In the genomic region with DNA sequence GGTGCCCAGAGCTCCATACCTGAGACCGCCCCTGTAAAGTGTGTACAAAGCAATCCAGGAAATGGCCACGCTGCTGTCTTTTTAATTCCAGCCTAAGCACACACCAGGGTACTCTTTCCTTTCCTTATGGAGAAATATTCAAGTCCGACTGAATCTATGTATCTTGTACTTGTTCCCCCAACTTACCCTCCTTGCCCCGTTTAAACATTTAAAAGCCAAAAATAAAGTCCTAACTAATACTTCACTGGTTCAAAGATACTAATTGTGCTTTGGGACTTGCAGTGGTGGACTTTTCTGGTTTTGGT, we compare ENCODE assay signal across 8 cellular contexts. TPM values are rescaled to one million over a fixed set of nuclear protein-coding genes. Genes with fewer than 3 reads are reported as not detected.
DNase-seq lines count a peak whose midpoint lies in the region; ATAC-seq, FAIRE-seq and TF ChIP-seq lines count a peak whose summit lies in the region.

No MANE protein-coding gene starts in this region.

- H3K4me2 ChIP-seq in GM23248 (ENCODE audit: unreplicated experiment), result peak overlapping the region; percentile 68
- H3K4me2 ChIP-seq in OCI-LY1 (ENCODE audit: low read length), result peak overlapping the region; percentile 58
- H3K4me2 ChIP-seq in endothelial cell of umbilical vein (ENCODE audit: insufficient read depth, low read length), result peak overlapping the region; percentile 90
- H3K4me2 ChIP-seq in trophoblast cell (ENCODE audit: low read length), result peak overlapping the region; percentile 94

- H4K12ac ChIP-seq in trophoblast cell (ENCODE audit: low read depth, low read length), result peak overlapping the region; percentile 89

- peak overlapping the region; percentile 58 for H2BK120ac ChIP-seq in trophoblast cell (ENCODE audit: insufficient read depth, low read length, poor library complexity)

- peak overlapping the region; percentile 98 for H3K9ac ChIP-seq in GM23248
- peak overlapping the region; percentile 64 for H3K9ac ChIP-seq in OCI-LY1 (ENCODE audit: low read length)
- peak overlapping the region; percentile 86 for H3K9ac ChIP-seq in endothelial cell of umbilical vein (replicated peaks; ENCODE audit: extremely low read depth, insufficient read depth, low read length)
- no peak overlapping the region for H3K9ac ChIP-seq in trophoblast cell (ENCODE audit: low read length)

- no peak overlapping the region for H3K18ac ChIP-seq in trophoblast cell (ENCODE audit: low read length)

- TF ChIP-seq CTCF in CD8-positive, alpha-beta T cell (IDR thresholded peaks at IDR 0.05), result no peak
- no peak for TF ChIP-seq CTCF in OCI-LY1 (IDR thresholded peaks at IDR 0.05; ENCODE audit: low read length)
- TF ChIP-seq CTCF in endothelial cell of umbilical vein (IDR thresholded peaks at IDR 0.05; ENCODE audit: extremely low read depth in 1 of 2, insufficient read depth in 1 of 2, low read depth in 1 of 2, low read length in 2 of 2), result no peak
- no peak for TF ChIP-seq CTCF in GM13976 (IDR thresholded peaks at IDR 0.05; ENCODE audit: borderline replicate concordance, control extremely low read depth, extremely low read depth, insufficient read depth, missing control alignments)

- no peaks in the 10 kb centered on the region for H3K9me1 ChIP-seq in endothelial cell of umbilical vein (replicated peaks; ENCODE audit: control insufficient read depth, extremely low read depth, insufficient read depth, low read length)

- peaks cover 9% of the 10 kb centered on the region for H3K79me1 ChIP-seq in trophoblast cell (ENCODE audit: low read length)

- TF ChIP-seq POLR2A in endothelial cell of umbilical vein (IDR thresholded peaks at IDR 0.05; ENCODE audit: low read depth, low read length), result no peak

- H3K4me1 Mint-ChIP-seq in CD8-positive, alpha-beta T cell (ENCODE audit: low read depth), result peaks cover 32% of the 10 kb centered on the region

- H4K20me1 ChIP-seq in GM23248 (ENCODE audit: insufficient read depth) (no peaks in the 10 kb centered on the region), OCI-LY1 (ENCODE audit: insufficient read depth, low read length) (no peaks in the 10 kb centered on the region), endothelial cell of umbilical vein (replicated peaks; ENCODE audit: control insufficient read depth, extremely low read depth, insufficient read depth, low read length) (no peaks in the 10 kb centered on the region)

- peaks cover 11% of the 10 kb centered on the region for H3K36me3 Mint-ChIP-seq in CD8-positive, alpha-beta T cell

- H3K79me2 ChIP-seq in GM23248 (ENCODE audit: insufficient read depth) (peaks cover 41% of the 10 kb centered on the region), OCI-LY1 (ENCODE audit: insufficient read depth, low read length) (peaks cover 36% of the 10 kb centered on the region), endothelial cell of umbilical vein (ENCODE audit: control insufficient read depth, insufficient read depth, low read length) (peaks cover 24% of the 10 kb centered on the region), trophoblast cell (ENCODE audit: control insufficient read depth, insufficient read depth, low read length, poor library complexity) (peaks cover 6% of the 10 kb centered on the region)

- no peak overlapping the region for H2AK5ac ChIP-seq in trophoblast cell (ENCODE audit: low read length)

- no TSS peak for BruUV-seq in endothelial cell of umbilical vein (replicated peaks; lab: Mats Ljungman, UMichigan)

- H3K23ac ChIP-seq in trophoblast cell (ENCODE audit: low read length), result no peak overlapping the region

- H3K4me3 ChIP-seq in CD8-positive, alpha-beta T cell (ENCODE audit: low read depth, low read length), result peak overlapping the region; percentile 75
- H3K4me3 ChIP-seq in GM23248 (peak overlapping the region; percentile 92), OCI-LY1 (ENCODE audit: low read depth, low read length, poor library complexity, severe bottlenecking) (peak overlapping the region; percentile 57), endothelial cell of umbilical vein (replicated peaks in 1 of 3; ENCODE audit: insufficient read depth in 1 of 3, low read depth in 1 of 3, low read length in 3 of 3) (peak overlapping the region; percentile 63 to 89 (median 79)), trophoblast cell (ENCODE audit: low read depth, low read length) (peak overlapping the region; percentile 62)

- DNase-seq in CD8-positive, alpha-beta T cell, result peak in 2 of 7 experiments; percentile 8 to 11
- DNase-seq in GM23248, result no peak
- peak; percentile 14 for DNase-seq in endothelial cell of umbilical vein (ENCODE audit: low read depth, low spot score)
- peak in 1 of 2 donors; percentile 26 for DNase-seq in trophoblast cell
- DNase-seq in SKM-1 (lab: John Stamatoyannopoulos, UW; ENCODE audit: unreplicated experiment), result no peak
- no peak for DNase-seq in GM13976 (ENCODE audit: low spot score)

- CTCF ChIA-PET in CD8-positive, alpha-beta T cell (lab: Charles Lee), result interaction anchor here (0.6 to 2.8 kb wide), 4 partner anchors 94 to 168 kb away, joined by 3 to 12 read pairs (median 3); no protein-coding TSS in a partner anchor
- CTCF ChIA-PET in endothelial cell of umbilical vein (lab: Charles Lee), result interaction anchor here (0.8 to 2.6 kb wide), 5 partner anchors 40 to 172 kb away, joined by 3 to 10 read pairs (median 4); no protein-coding TSS in a partner anchor

- H3K9me2 ChIP-seq in GM23248 (ENCODE audit: insufficient read depth) (no peaks in the 10 kb centered on the region), OCI-LY1 (ENCODE audit: low read depth, low read length) (no peaks in the 10 kb centered on the region)

- ATAC-seq in CD8-positive, alpha-beta T cell, result no peak
- no peak for ATAC-seq in GM21423 (IDR thresholded peaks at IDR 0.05; ENCODE audit: unreplicated experiment)

- peak; percentile 21 for FAIRE-seq in endothelial cell of umbilical vein (lab: Jason Lieb, UNC)

- peaks cover 26% of the 10 kb centered on the region for H3K4me1 ChIP-seq in CD8-positive, alpha-beta T cell (ENCODE audit: insufficient read depth, low read length)
- H3K4me1 ChIP-seq in GM23248 (ENCODE audit: insufficient read depth) (peaks cover 21% of the 10 kb centered on the region), OCI-LY1 (ENCODE audit: insufficient read depth, low read length, severe bottlenecking) (peaks cover 31% of the 10 kb centered on the region), endothelial cell of umbilical vein (ENCODE audit: control insufficient read depth, extremely low read depth, insufficient read depth, low read length) (peaks cover 9% of the 10 kb centered on the region), trophoblast cell (ENCODE audit: control insufficient read depth in 1 of 2, insufficient read depth in 2 of 2, low read length in 2 of 2) (no peaks in the 10 kb centered on the region)

- no peaks in the 10 kb centered on the region for H3K9me3 Mint-ChIP-seq in CD8-positive, alpha-beta T cell

- H4K8ac ChIP-seq in trophoblast cell (ENCODE audit: low read depth, low read length), result peak overlapping the region; percentile 71

- H3F3A ChIP-seq in GM23248 (ENCODE audit: insufficient read depth) (peaks cover 29% of the 10 kb centered on the region; the same call in 1 of the 2 replicates), OCI-LY1 (ENCODE audit: insufficient read depth, low read length) (no peaks in the 10 kb centered on the region)

- POLR2A ChIA-PET in CD8-positive, alpha-beta T cell (lab: Charles Lee), result interaction anchor here (1.1 to 1.7 kb wide), 2 partner anchors 89 to 112 kb away, joined by 3 to 6 read pairs; no protein-coding TSS in a partner anchor
- POLR2A ChIA-PET in endothelial cell of umbilical vein (lab: Charles Lee), result no interaction called here

- no peaks in the 10 kb centered on the region for H3K9me3 ChIP-seq in CD8-positive, alpha-beta T cell (ENCODE audit: low read length)
- no peaks in the 10 kb centered on the region for H3K9me3 ChIP-seq in GM23248 (ENCODE audit: low read depth)
- H3K9me3 ChIP-seq in OCI-LY1 (ENCODE audit: low read length), result no peaks in the 10 kb centered on the region
- H3K9me3 ChIP-seq in endothelial cell of umbilical vein (replicated peaks; ENCODE audit: control insufficient read depth, insufficient read depth, low read length), result no peaks in the 10 kb centered on the region
- no peaks in the 10 kb centered on the region for H3K9me3 ChIP-seq in trophoblast cell (ENCODE audit: insufficient read depth, low read depth, low read length)

- no peaks in the 10 kb centered on the region for H3K36me3 ChIP-seq in CD8-positive, alpha-beta T cell (ENCODE audit: insufficient read depth, low read length)
- H3K36me3 ChIP-seq in GM23248 (ENCODE audit: low read depth), result no peaks in the 10 kb centered on the region
- no peaks in the 10 kb centered on the region for H3K36me3 ChIP-seq in OCI-LY1 (ENCODE audit: insufficient read depth, low read length)
- no peaks in the 10 kb centered on the region for H3K36me3 ChIP-seq in endothelial cell of umbilical vein (ENCODE audit: control insufficient read depth in 2 of 2, extremely low read depth in 1 of 2, insufficient read depth in 2 of 2, low read length in 2 of 2)
- H3K36me3 ChIP-seq in trophoblast cell (ENCODE audit: control insufficient read depth in 1 of 2, insufficient read depth in 2 of 2, low read length in 2 of 2), result no peaks in the 10 kb centered on the region

- H2AFZ ChIP-seq in GM23248 (peak overlapping the region; percentile 75), OCI-LY1 (ENCODE audit: low read length) (no peak overlapping the region), endothelial cell of umbilical vein (ENCODE audit: low read depth, low read length) (peak overlapping the region; percentile 95), trophoblast cell (ENCODE audit: insufficient read depth, low read length, poor library complexity) (peak overlapping the region; percentile 45)

- no peak overlapping the region for H2BK12ac ChIP-seq in trophoblast cell (ENCODE audit: low read length)

- intact Hi-C loops in CD8-positive, alpha-beta T cell (cut with DNase I, micrococcal nuclease), result loop anchor here (1.0 to 5.0 kb wide), 6 partner anchors 46 to 781 kb away; partner anchors contain the start of genes TMEM164 (in 2 of the 2), ACSL4 (in 1 of the 2) and NXT2 (in 1 of the 2)
- intact Hi-C loops in endothelial cell of umbilical vein (cut with micrococcal nuclease), result loop anchor here (2.0 to 5.0 kb wide), 4 partner anchors 90 to 586 kb away; partner anchors contain the start of gene ACSL4

- H3K27ac Mint-ChIP-seq in CD8-positive, alpha-beta T cell, result peak overlapping the region; percentile 93

- H3K27me3 Mint-ChIP-seq in CD8-positive, alpha-beta T cell (ENCODE audit: low read depth), result no peaks in the 10 kb centered on the region

- H3K27me3 ChIP-seq in CD8-positive, alpha-beta T cell (ENCODE audit: insufficient read depth, low read length), result no peaks in the 10 kb centered on the region
- H3K27me3 ChIP-seq in GM23248 (replicated peaks; ENCODE audit: insufficient read depth), result no peaks in the 10 kb centered on the region
- H3K27me3 ChIP-seq in OCI-LY1 (ENCODE audit: insufficient read depth, low read length), result no peaks in the 10 kb centered on the region
- H3K27me3 ChIP-seq in endothelial cell of umbilical vein (ENCODE audit: control insufficient read depth in 2 of 2, insufficient read depth in 2 of 2, low read length in 2 of 2), result no peaks in the 10 kb centered on the region
- H3K27me3 ChIP-seq in trophoblast cell (ENCODE audit: insufficient read depth, low read length), result no peaks in the 10 kb centered on the region

- peak overlapping the region; percentile 81 for H3K27ac ChIP-seq in CD8-positive, alpha-beta T cell (ENCODE audit: low read depth, low read length)
- H3K27ac ChIP-seq in GM23248, result peak overlapping the region; percentile 79
- no peak overlapping the region for H3K27ac ChIP-seq in OCI-LY1 (ENCODE audit: low read depth, low read length, poor library complexity, severe bottlenecking)
- H3K27ac ChIP-seq in endothelial cell of umbilical vein (ENCODE audit: insufficient read depth, low read depth, low read length), result peak overlapping the region; percentile 45
- H3K27ac ChIP-seq in trophoblast cell (ENCODE audit: low read depth, low read length), result no peak overlapping the region

- H3K4me3 Mint-ChIP-seq in CD8-positive, alpha-beta T cell, result peak overlapping the region; percentile 89

- dilution Hi-C loops in endothelial cell of umbilical vein (cut with MboI; ENCODE audit: extremely low pct_ligation_motif_present, low sequenced_read_pairs), result no loop called here

- in situ Hi-C loops in GM23248 (cut with MboI), result no loop called here
- in situ Hi-C loops in GM13976 (cut with MboI; ENCODE audit: low sequenced_read_pairs, unreplicated experiment), result no loop called here

- WGBS in GM23248 (ENCODE audit: low coverage in 1 of 2, low lambda C conversion rate in 2 of 2, missing lambda C conversion rate in 2 of 2), 2 experiments, result 0 to 3% methylated on average over 4 of the region's 4 CpGs
- no CpG with 5 or more reads among the region's 4 CpGs for WGBS in trophoblast cell (ENCODE audit: extremely low coverage, insufficient coverage, insufficient read length)

- peak overlapping the region; percentile 71 for H4K91ac ChIP-seq in trophoblast cell (ENCODE audit: low read depth, low read length)

- H3K4ac ChIP-seq in trophoblast cell (ENCODE audit: low read depth, low read length), result no peak overlapping the region

- no peak overlapping the region for H3K14ac ChIP-seq in trophoblast cell (ENCODE audit: low read length)

- peak overlapping the region; percentile 59 for H2BK5ac ChIP-seq in trophoblast cell (ENCODE audit: low read depth, low read length, poor library complexity)

RNA-seq across cellular contexts. Expression of gene AMMECR1, which starts 0.7 kb away (rescaled TPM):
- total RNA-seq in CD8-positive, alpha-beta T cell, result 1 to 10 TPM; 5.1 to 6.5 TPM
- total RNA-seq in GM23248 (2014; rRNA removed; shearing (Covaris generic)), result 17.1 and 17.2 TPM in 2 replicates
- polyA plus RNA-seq in GM23248 (2016; fragmentation: Nextera tagmentation; extraction: Ambion mirVana) (15.3 and 18.3 TPM in 2 replicates), endothelial cell of umbilical vein (3.0 and 3.6 TPM in 2 replicates)
- 6.8 and 6.9 TPM in 2 replicates for total RNA-seq in endothelial cell of umbilical vein
- polyA plus RNA-seq in endothelial cell of umbilical vein (2011; cell fraction: cytosol; rRNA removed), result 2.6 and 2.9 TPM in 2 replicates
- 5.6 and 6.5 TPM in 2 replicates for polyA plus RNA-seq in endothelial cell of umbilical vein (2011; cell fraction: nucleus; rRNA removed)
- 4.5 and 6.1 TPM in 2 replicates for polyA plus RNA-seq in endothelial cell of umbilical vein (2012)
- 6.5 and 7.2 TPM in 2 replicates for polyA minus RNA-seq in endothelial cell of umbilical vein
- 8.3 TPM for polyA minus RNA-seq in endothelial cell of umbilical vein (2011; cell fraction: cytosol; rRNA and poly(A)+ RNA removed)
- 7.5 and 13.9 TPM in 2 replicates for polyA minus RNA-seq in endothelial cell of umbilical vein (2011; cell fraction: nucleus; rRNA and poly(A)+ RNA removed)
- 16.9 and 18.4 TPM in 2 replicates for polyA plus RNA-seq in trophoblast cell (2013)

RNA-seq across cellular contexts. Expression of gene RTL9, which starts 40.0 kb away (rescaled TPM):
- total RNA-seq in CD8-positive, alpha-beta T cell, result not detected
- 0.13 and 0.97 TPM in 2 replicates for total RNA-seq in GM23248 (2014; rRNA removed; shearing (Covaris generic))
- polyA plus RNA-seq in GM23248 (2016; fragmentation: Nextera tagmentation; extraction: Ambion mirVana), result 0.06 and 0.20 TPM in 2 replicates
- total RNA-seq in endothelial cell of umbilical vein, result not detected in 2 replicates
- polyA plus RNA-seq in endothelial cell of umbilical vein, result not detected in 2 replicates
- polyA plus RNA-seq in endothelial cell of umbilical vein (2011; cell fraction: cytosol; rRNA removed), result not detected in 2 replicates
- polyA plus RNA-seq in endothelial cell of umbilical vein (2011; cell fraction: nucleus; rRNA removed), result not detected in 2 replicates
- not detected in 2 replicates for polyA plus RNA-seq in endothelial cell of umbilical vein (2012)
- polyA minus RNA-seq in endothelial cell of umbilical vein, result not detected in 2 replicates
- not detected for polyA minus RNA-seq in endothelial cell of umbilical vein (2011; cell fraction: cytosol; rRNA and poly(A)+ RNA removed)
- polyA minus RNA-seq in endothelial cell of umbilical vein (2011; cell fraction: nucleus; rRNA and poly(A)+ RNA removed), result not detected in 2 replicates
- polyA plus RNA-seq in trophoblast cell (2013), result 0.14 and 0.15 TPM in 2 replicates

Comparison
In these comparisons a context has a peak if more than half of its experiments do, and no peak if none do; other contexts are left out.
1. H3K27ac ChIP-seq: peak in CD8-positive, alpha-beta T cell (single experiment), GM23248 (single experiment) and endothelial cell of umbilical vein (single experiment); none in OCI-LY1 (single experiment) and trophoblast cell (single experiment).
2. Peak in every context shown above with its lines, with median percentiles within 50 percentile points of each other: H3K4me3 ChIP-seq and H3K4me2 ChIP-seq.